ENCODE assay signal across 8 cellular contexts in genomic region chr11:36492724-36493304, GRCh38. TPM values are rescaled to one million over a fixed set of nuclear protein-coding genes. Genes with fewer than 3 reads are reported as not detected.
DNase-seq lines count a peak whose midpoint lies in the region; ATAC-seq and TF ChIP-seq lines count a peak whose summit lies in the region.

No MANE protein-coding gene starts in this region.

- H3K27me3 ChIP-seq in PC-3 (ENCODE audit: low read length) (no peaks in the 10 kb centered on the region), left lung (no peaks in the 10 kb centered on the region), uterus (no peaks in the 10 kb centered on the region)

- no peak overlapping the region for H2AFZ ChIP-seq in PC-3 (ENCODE audit: low read length)

- POLR2A ChIA-PET in activated CD4-positive, alpha-beta T cell treated with anti-CD3 and anti-CD28 coated beads, Interleukin-2, amount 10 ng/mL, durations not matched to agents 7 days and 5 days (lab: Charles Lee), result no interaction called here
- POLR2A ChIA-PET in PC-3 (lab: Charles Lee; ENCODE audit: unreplicated experiment), result no interaction called here

- H4K20me1 ChIP-seq in PC-3 (ENCODE audit: low read length), result no peaks in the 10 kb centered on the region

- no peak overlapping the region for H3K4me2 ChIP-seq in PC-3 (ENCODE audit: low read length)

- intact Hi-C loops in PC-3 (cut with micrococcal nuclease), result loop anchor here (1.0 to 5.0 kb wide), 2 partner anchors 186 to 201 kb away; no protein-coding TSS in a partner anchor
- intact Hi-C loops in left lung (cut with DNase I), result loop anchor here in 1 of 2 donors (5.0 kb wide), 1 partner anchor 191 kb away; no protein-coding TSS in a partner anchor
- intact Hi-C loops in uterus (cut with DNase I; ENCODE audit: low total_unique reads), result no loop called here

- H3K36me3 ChIP-seq in PC-3 (ENCODE audit: low read depth, low read length) (peaks cover 27% of the 10 kb centered on the region), left lung (peaks cover 0 to 97% of the 10 kb centered on the region in 2 donors), uterus (no peaks in the 10 kb centered on the region)

- peaks cover 23% of the 10 kb centered on the region for H3K4me1 Mint-ChIP-seq in activated CD4-positive, alpha-beta T cell treated with anti-CD3 and anti-CD28 coated beads, Interleukin-2, amount 10 ng/mL, durations not matched to agents 7 days and 5 days
- peaks cover 27% of the 10 kb centered on the region for H3K4me1 Mint-ChIP-seq in central memory CD8-positive, alpha-beta T cell

- H3K27ac ChIP-seq in PC-3 (ENCODE audit: low read length) (no peak overlapping the region), left lung (no peak overlapping the region), uterus (no peak overlapping the region)

- H3K9ac ChIP-seq in PC-3 (ENCODE audit: low read length), result no peak overlapping the region

- CTCF ChIA-PET in activated CD4-positive, alpha-beta T cell treated with anti-CD3 and anti-CD28 coated beads, Interleukin-2, amount 10 ng/mL, durations not matched to agents 7 days and 5 days (lab: Charles Lee), result interaction anchor here (0.6 to 2.4 kb wide), 18 partner anchors 8 to 678 kb away, joined by 3 to 14 read pairs (median 4); partner anchors contain the start of gene TRAF6
- CTCF ChIA-PET in PC-3 (lab: Charles Lee), result interaction anchor here (0.5 to 1.4 kb wide), 7 partner anchors 9 to 680 kb away, joined by 3 to 17 read pairs (median 7); partner anchors contain the start of gene TRAF6

- peak; percentile 41 for ATAC-seq in HG03442 (IDR thresholded peaks at IDR 0.05; ENCODE audit: unreplicated experiment)
- peak; percentile 67 for ATAC-seq in PC-3
- peak; percentile 43 for ATAC-seq in central memory CD8-positive, alpha-beta T cell (replicated peaks; ENCODE audit: extremely low read depth, poor library complexity, severe bottlenecking)
- ATAC-seq in left lung, result peak; percentile 83
- ATAC-seq in GM19035 (IDR thresholded peaks at IDR 0.05; ENCODE audit: unreplicated experiment), result no peak

- no peak overlapping the region for H3K4me3 ChIP-seq in PC-3 (ENCODE audit: low read length)
- H3K4me3 ChIP-seq in left lung, result no peak overlapping the region
- H3K4me3 ChIP-seq in uterus, result no peak overlapping the region

- H3K9me3 ChIP-seq in PC-3 (ENCODE audit: low read length) (no peaks in the 10 kb centered on the region), left lung (no peaks in the 10 kb centered on the region), uterus (no peaks in the 10 kb centered on the region)

- H3K4me1 ChIP-seq in PC-3 (ENCODE audit: insufficient read depth, low read length) (no peaks in the 10 kb centered on the region), left lung (peaks cover 0 to 8% of the 10 kb centered on the region in 2 donors), uterus (no peaks in the 10 kb centered on the region)

- H3K27ac Mint-ChIP-seq in activated CD4-positive, alpha-beta T cell treated with anti-CD3 and anti-CD28 coated beads, Interleukin-2, amount 10 ng/mL, durations not matched to agents 7 days and 5 days, result no peak overlapping the region
- H3K27ac Mint-ChIP-seq in central memory CD8-positive, alpha-beta T cell (ENCODE audit: low read depth), result no peak overlapping the region

- peaks cover 53% of the 10 kb centered on the region for H3K36me3 Mint-ChIP-seq in activated CD4-positive, alpha-beta T cell treated with anti-CD3 and anti-CD28 coated beads, Interleukin-2, amount 10 ng/mL, durations not matched to agents 7 days and 5 days (ENCODE audit: low read depth)
- peaks cover 52% of the 10 kb centered on the region for H3K36me3 Mint-ChIP-seq in central memory CD8-positive, alpha-beta T cell (ENCODE audit: insufficient read depth)

- no peaks in the 10 kb centered on the region for H3K9me3 Mint-ChIP-seq in activated CD4-positive, alpha-beta T cell treated with anti-CD3 and anti-CD28 coated beads, Interleukin-2, amount 10 ng/mL, durations not matched to agents 7 days and 5 days
- no peaks in the 10 kb centered on the region for H3K9me3 Mint-ChIP-seq in central memory CD8-positive, alpha-beta T cell

- TF ChIP-seq CTCF in PC-3 (conservative IDR thresholded peaks at IDR 0.05; ENCODE audit: low read depth, low read length), result peak; percentile 85
- peak; percentile 69 to 85 for TF ChIP-seq CTCF in left lung (IDR thresholded peaks at IDR 0.05)
- TF ChIP-seq CTCF in uterus (IDR thresholded peaks at IDR 0.05), result peak; percentile 55 to 77 (median 64)

- no peak overlapping the region for H3K4me3 Mint-ChIP-seq in activated CD4-positive, alpha-beta T cell treated with anti-CD3 and anti-CD28 coated beads, Interleukin-2, amount 10 ng/mL, durations not matched to agents 7 days and 5 days
- no peak overlapping the region for H3K4me3 Mint-ChIP-seq in central memory CD8-positive, alpha-beta T cell

- no TSS peak for BruUV-seq in PC-3 (replicated peaks; lab: Mats Ljungman, UMichigan)

- no peaks in the 10 kb centered on the region for H3K9me2 ChIP-seq in PC-3 (replicated peaks; ENCODE audit: low read length)

- no peaks in the 10 kb centered on the region for H3K79me2 ChIP-seq in PC-3 (ENCODE audit: low read length)

- H3K27me3 Mint-ChIP-seq in activated CD4-positive, alpha-beta T cell treated with anti-CD3 and anti-CD28 coated beads, Interleukin-2, amount 10 ng/mL, durations not matched to agents 7 days and 5 days, result no peaks in the 10 kb centered on the region
- H3K27me3 Mint-ChIP-seq in central memory CD8-positive, alpha-beta T cell, result no peaks in the 10 kb centered on the region

- H3F3A ChIP-seq in PC-3 (ENCODE audit: low read length, unreplicated experiment), result no peaks in the 10 kb centered on the region

- peak; percentile 49 for DNase-seq in activated CD4-positive, alpha-beta T cell treated with anti-CD3 and anti-CD28 coated beads, Interleukin-2, amount 10 ng/mL, durations not matched to agents 7 days and 5 days
- DNase-seq in activated CD4-positive, alpha-beta T cell treated with anti-CD3 and anti-CD28 coated beads for 1 hour, result no peak
- peak; percentile 66 for DNase-seq in PC-3
- DNase-seq in central memory CD8-positive, alpha-beta T cell (ENCODE audit: low spot score in 2 of 2), result no peak
- no peak for DNase-seq in left lung
- DNase-seq in uterus, result peak in 1 of 2 donors; percentile 23

- no peak for TF ChIP-seq POLR2A in uterus (IDR thresholded peaks at IDR 0.05)

RNA-seq across cellular contexts. Expression of gene TRAF6, which starts 17.3 kb away (rescaled TPM):
- total RNA-seq in activated CD4-positive, alpha-beta T cell treated with anti-CD3 and anti-CD28 coated beads, Interleukin-2, amount 10 ng/mL, durations not matched to agents 7 days and 5 days, result 10 to 100 TPM; 13.5 to 15.0 TPM
- total RNA-seq in PC-3 (2014; rRNA removed) (4.0 and 4.1 TPM in 2 replicates), left lung (10 to 100 TPM; 11.3 to 12.4 TPM), uterus (10 to 100 TPM in 3 of 4 donors, 1 to 10 TPM in 1; 5.1 to 22.6 (median 16.2) TPM)

Comparison
In these comparisons a context has a peak if more than half of its experiments do, and no peak if none do; other contexts are left out.
1. DNase-seq: peak in activated CD4-positive, alpha-beta T cell treated with anti-CD3 and anti-CD28 coated beads, Interleukin-2, amount 10 ng/mL, durations not matched to agents 7 days and 5 days (single experiment) and PC-3 (single experiment); none in activated CD4-positive, alpha-beta T cell treated with anti-CD3 and anti-CD28 coated beads for 1 hour (single experiment), central memory CD8-positive, alpha-beta T cell (0 of 2) and left lung (0 of 2).
2. Peak in every context shown above with its lines, with median percentiles within 50 percentile points of each other: CTCF ChIP-seq.